ENCODE assay signal across 11 cellular contexts in the genomic region with DNA sequence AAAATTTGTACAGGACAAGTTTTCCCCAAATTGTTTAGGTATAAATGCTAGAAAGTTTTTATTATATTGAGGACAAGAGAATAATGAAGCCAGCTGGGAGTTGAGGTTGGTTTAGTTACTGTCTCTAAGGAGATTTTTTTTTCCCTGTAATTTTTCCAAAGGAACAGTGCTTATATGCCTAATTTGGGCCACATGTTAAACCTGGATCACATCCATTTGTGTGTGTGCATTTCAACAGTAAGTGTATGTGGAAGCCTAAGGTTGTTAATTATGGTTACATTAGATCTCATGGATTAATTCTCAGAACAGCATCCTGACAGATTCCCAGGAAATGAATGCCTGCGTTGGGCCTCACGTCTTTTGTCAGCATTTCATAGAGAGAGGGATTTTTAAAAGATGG. TPM values are rescaled to one million over a fixed set of nuclear protein-coding genes. Genes with fewer than 3 reads are reported as not detected.
A peak's percentile ranks its signal among the peaks of the same experiment; 100 is the strongest.
DNase-seq lines count a peak whose midpoint lies in the region; ATAC-seq and TF ChIP-seq lines count a peak whose summit lies in the region.
"Had no signal": no experiment of that assay in that cellular context is flagged by ENCODE, and none has a peak within 500 bp of the region (broad histone marks: within the 10 kb centered on the region; RNA-seq: fewer than 3 reads in every experiment).

No MANE protein-coding gene starts in this region.

- no peaks in the 10 kb centered on the region for H3K9me3 Mint-ChIP-seq in CD4-positive, CD25-positive, alpha-beta regulatory T cell
- H3K9me3 Mint-ChIP-seq in activated naive CD4-positive, alpha-beta T cell treated with anti-CD3 and anti-CD28 coated beads, Interleukin-2, amount 50 U/mL, for 72 hours, result no peaks in the 10 kb centered on the region
- H3K9me3 Mint-ChIP-seq in natural killer cell treated with Interleukin-12 subunit alpha and Interleukin-12 subunit beta and Interleukin-15 and Interleukin-18, amount 100 ng/mL, for 72 hours, result no peaks in the 10 kb centered on the region
- H3K9me3 Mint-ChIP-seq: naive B cell had no signal

- no peak for DNase-seq in CD4-positive, CD25-positive, alpha-beta regulatory T cell
- DNase-seq in DND-41, result no peak
- DNase-seq in activated naive CD4-positive, alpha-beta T cell treated with anti-CD3 and anti-CD28 coated beads, Interleukin-2, amount 50 U/mL, for 72 hours (ENCODE audit: low spot score in 2 of 2), result no peak
- DNase-seq in natural killer cell treated with Interleukin-12 subunit alpha and Interleukin-12 subunit beta and Interleukin-15 and Interleukin-18, amount 100 ng/mL, for 72 hours (ENCODE audit: low spot score), result no peak
- DNase-seq in middle frontal gyrus (ENCODE audit: extremely low spot score, low spot score), result no peak
- no peak for DNase-seq in NCI-H510A (lab: John Stamatoyannopoulos, UW)
- no peak for DNase-seq in DMS114 treated with DMSO at 0.1 percent for 48 hours (lab: John Stamatoyannopoulos, UW; ENCODE audit: unreplicated experiment)
- DNase-seq: naive B cell; NCI-H1105 treated with DMSO at 0.1 percent for 48 hours; stimulated activated CD4-positive, alpha-beta T cell treated with anti-CD3 and anti-CD28 coated beads, Interleukin-15, amount 100 ng/mL, for 24 hours had no signal

- H4K20me1 ChIP-seq in DND-41 (ENCODE audit: insufficient read depth, low read length), result peaks cover 68% of the 10 kb centered on the region

- H3K4me3 Mint-ChIP-seq in CD4-positive, CD25-positive, alpha-beta regulatory T cell, result peak overlapping the region; percentile 9 to 65 (median 52)
- peak overlapping the region; percentile 87 for H3K4me3 Mint-ChIP-seq in natural killer cell treated with Interleukin-12 subunit alpha and Interleukin-12 subunit beta and Interleukin-15 and Interleukin-18, amount 100 ng/mL, for 72 hours

- TF ChIP-seq CTCF in DND-41 (IDR thresholded peaks at IDR 0.05; ENCODE audit: borderline replicate concordance, extremely low read depth, low read length, poor library complexity, severe bottlenecking), result no peak

- peaks cover 92% of the 10 kb centered on the region for H3K79me2 ChIP-seq in DND-41 (ENCODE audit: insufficient read depth, low read length)

- H3K9ac ChIP-seq in DND-41 (ENCODE audit: low read depth, low read length), result 0 out of 2 replicates have a peak overlapping the region, but pooled peaks have one; percentile 13

- no peaks in the 10 kb centered on the region for H3K36me3 ChIP-seq in CD4-positive, CD25-positive, alpha-beta regulatory T cell (ENCODE audit: control insufficient read depth, insufficient read depth, low read length)
- H3K36me3 ChIP-seq in DND-41 (ENCODE audit: insufficient read depth, low read length), result peaks cover 11% of the 10 kb centered on the region; the same call in 1 of the 2 replicates

- no peak for ATAC-seq in CD4-positive, CD25-positive, alpha-beta regulatory T cell (ENCODE audit: low read depth in 2 of 2)
- no peak for ATAC-seq in DND-41 (ENCODE audit: insufficient read depth, low read depth)
- ATAC-seq in activated naive CD4-positive, alpha-beta T cell treated with anti-CD3 and anti-CD28 coated beads, Interleukin-2, amount 50 U/mL, for 72 hours, result no peak
- no peak for ATAC-seq in natural killer cell treated with Interleukin-12 subunit alpha and Interleukin-12 subunit beta and Interleukin-15 and Interleukin-18, amount 100 ng/mL, for 72 hours
- no peak for ATAC-seq in GM21528 (IDR thresholded peaks at IDR 0.05; ENCODE audit: low FRiP score, unreplicated experiment)

- no peaks in the 10 kb centered on the region for H3K36me3 Mint-ChIP-seq in CD4-positive, CD25-positive, alpha-beta regulatory T cell
- peaks cover 13 to 16% of the 10 kb centered on the region in 2 donors for H3K36me3 Mint-ChIP-seq in activated naive CD4-positive, alpha-beta T cell treated with anti-CD3 and anti-CD28 coated beads, Interleukin-2, amount 50 U/mL, for 72 hours
- peaks cover 33% of the 10 kb centered on the region for H3K36me3 Mint-ChIP-seq in natural killer cell treated with Interleukin-12 subunit alpha and Interleukin-12 subunit beta and Interleukin-15 and Interleukin-18, amount 100 ng/mL, for 72 hours
- H3K36me3 Mint-ChIP-seq: naive B cell had no signal

- peak overlapping the region; percentile 15 to 60 (median 58) for H3K27ac Mint-ChIP-seq in CD4-positive, CD25-positive, alpha-beta regulatory T cell
- peak overlapping the region; percentile 93 for H3K27ac Mint-ChIP-seq in activated naive CD4-positive, alpha-beta T cell treated with anti-CD3 and anti-CD28 coated beads, Interleukin-2, amount 50 U/mL, for 72 hours
- H3K27ac Mint-ChIP-seq in natural killer cell treated with Interleukin-12 subunit alpha and Interleukin-12 subunit beta and Interleukin-15 and Interleukin-18, amount 100 ng/mL, for 72 hours, result peak overlapping the region; percentile 99

- H3K9me3 ChIP-seq in CD4-positive, CD25-positive, alpha-beta regulatory T cell (ENCODE audit: control insufficient read depth in 2 of 2, low read length in 2 of 2), result no peaks in the 10 kb centered on the region
- H3K9me3 ChIP-seq in DND-41 (ENCODE audit: insufficient read depth, low read length, severe bottlenecking), result no peaks in the 10 kb centered on the region

- H3K4me1 Mint-ChIP-seq in CD4-positive, CD25-positive, alpha-beta regulatory T cell, result peaks cover 31 to 82% (median 74%) of the 10 kb centered on the region in 4 donors
- peaks cover 74 to 78% of the 10 kb centered on the region in 2 donors for H3K4me1 Mint-ChIP-seq in natural killer cell treated with Interleukin-12 subunit alpha and Interleukin-12 subunit beta and Interleukin-15 and Interleukin-18, amount 100 ng/mL, for 72 hours (ENCODE audit: low read depth in 2 of 2)

- H3K27me3 ChIP-seq in CD4-positive, CD25-positive, alpha-beta regulatory T cell (ENCODE audit: control insufficient read depth, insufficient read depth, low read length), result no peaks in the 10 kb centered on the region
- H3K27me3 ChIP-seq in DND-41 (ENCODE audit: insufficient read depth, low read length, poor library complexity), result no peaks in the 10 kb centered on the region

- H3K4me1 ChIP-seq in CD4-positive, CD25-positive, alpha-beta regulatory T cell (ENCODE audit: control insufficient read depth, insufficient read depth, low read length, poor library complexity, severe bottlenecking), result peaks cover 74% of the 10 kb centered on the region
- peaks cover 86% of the 10 kb centered on the region for H3K4me1 ChIP-seq in DND-41 (ENCODE audit: insufficient read depth, low read length)

- H2AFZ ChIP-seq in DND-41 (ENCODE audit: low read depth, low read length), result no peak overlapping the region

- peak overlapping the region; percentile 6 for H3K4me3 ChIP-seq in CD4-positive, CD25-positive, alpha-beta regulatory T cell (ENCODE audit: low read depth, low read length)
- H3K4me3 ChIP-seq in DND-41 (ENCODE audit: low read depth in 1 of 2, low read length in 2 of 2), result no peak overlapping the region

- H3K27me3 Mint-ChIP-seq in CD4-positive, CD25-positive, alpha-beta regulatory T cell, result no peaks in the 10 kb centered on the region
- H3K27me3 Mint-ChIP-seq in natural killer cell treated with Interleukin-12 subunit alpha and Interleukin-12 subunit beta and Interleukin-15 and Interleukin-18, amount 100 ng/mL, for 72 hours, result no peaks in the 10 kb centered on the region
- H3K27me3 Mint-ChIP-seq: naive B cell had no signal

- peak overlapping the region; percentile 73 for H3K4me2 ChIP-seq in DND-41 (ENCODE audit: insufficient read depth, low read length)

- H3K27ac ChIP-seq in CD4-positive, CD25-positive, alpha-beta regulatory T cell (ENCODE audit: insufficient read depth, low read length, poor library complexity, severe bottlenecking), result no peak overlapping the region
- H3K27ac ChIP-seq in DND-41 (ENCODE audit: low read length), result peak overlapping the region; percentile 56

RNA-seq across cellular contexts. Expression of a gene that starts 4.5 kb away (rescaled TPM):
- 71.2 TPM for total RNA-seq in CD4-positive, CD25-positive, alpha-beta regulatory T cell
- 10 to 100 TPM in 2 of 4 donors, 1 to 10 TPM in 2; 8.8 to 13.4 (median 9.8) TPM for polyA plus RNA-seq in CD4-positive, CD25-positive, alpha-beta regulatory T cell
- total RNA-seq in activated naive CD4-positive, alpha-beta T cell treated with anti-CD3 and anti-CD28 coated beads, Interleukin-2, amount 50 U/mL, for 72 hours, result 100 to 1,000 TPM in 1 of 2 donors, 10 to 100 TPM in 1; 73.8 to 105 TPM
- 100 to 1,000 TPM; 290 to 377 TPM for total RNA-seq in natural killer cell treated with Interleukin-12 subunit alpha and Interleukin-12 subunit beta and Interleukin-15 and Interleukin-18, amount 100 ng/mL, for 72 hours
